ENCODE assay signal across 11 cellular contexts in genomic region chr16:18984425-18985005, GRCh38. TPM values are rescaled to one million over a fixed set of nuclear protein-coding genes. Genes with fewer than 3 reads are reported as not detected.
DNase-seq lines count a peak whose midpoint lies in the region; ATAC-seq and TF ChIP-seq lines count a peak whose summit lies in the region.
"Had no signal": no experiment of that assay in that cellular context is flagged by ENCODE, and none has a peak within 500 bp of the region (broad histone marks: within the 10 kb centered on the region; RNA-seq: fewer than 3 reads in every experiment).

No MANE protein-coding gene starts in this region.

- H3K4me3 ChIP-seq in ACC112 (ENCODE audit: low read depth, low read length) (peak overlapping the region; percentile 78), PC-3 (ENCODE audit: low read length) (peak overlapping the region; percentile 78), esophagus (ENCODE audit: low read depth in 1 of 2, low read length in 2 of 2) (peak overlapping the region; percentile 54 to 66)

- H3K4me1 Mint-ChIP-seq in nephron = no peaks in the 10 kb centered on the region
- H3K4me1 Mint-ChIP-seq in activated CD8-positive, alpha-beta memory T cell treated with anti-CD3 and anti-CD28 coated beads, Interleukin-2, amount 10 ng/mL, durations not matched to agents 7 days and 5 days = peaks cover 3% of the 10 kb centered on the region

- H3K4me3 Mint-ChIP-seq in nephron = peak overlapping the region; percentile 77 to 84 (median 80)
- no peak overlapping the region for H3K4me3 Mint-ChIP-seq in activated CD8-positive, alpha-beta memory T cell treated with anti-CD3 and anti-CD28 coated beads, Interleukin-2, amount 10 ng/mL, durations not matched to agents 7 days and 5 days

- peak; percentile 58 for DNase-seq in PC-3
- DNase-seq in activated CD8-positive, alpha-beta memory T cell treated with anti-CD3 and anti-CD28 coated beads, Interleukin-2, amount 10 ng/mL, durations not matched to agents 7 days and 5 days = no peak
- DNase-seq in GM10266 (ENCODE audit: extremely low spot score) = no peak
- no peak for DNase-seq in NCI-H1436 (lab: John Stamatoyannopoulos, UW)
- DNase-seq: DND-41; effector CD4-positive, alpha-beta T cell; stimulated activated CD4-positive, alpha-beta T cell treated with anti-CD3 and anti-CD28 coated beads, Interleukin-4, amount 100 ng/mL, for 24 hours had no signal

- H3K79me2 ChIP-seq in ACC112 (ENCODE audit: control insufficient read depth, insufficient read depth, low read length, unreplicated experiment) = no peaks in the 10 kb centered on the region
- peaks cover 24% of the 10 kb centered on the region for H3K79me2 ChIP-seq in PC-3 (ENCODE audit: low read length)

- H3K27me3 ChIP-seq in ACC112 (ENCODE audit: insufficient read depth, low read length) = 0 out of 2 replicates have a peak, but pooled peaks cover 8% of the 10 kb centered on the region
- H3K27me3 ChIP-seq in PC-3 (ENCODE audit: low read length) = no peaks in the 10 kb centered on the region
- H3K27me3 ChIP-seq in esophagus (ENCODE audit: control insufficient read depth in 1 of 2, insufficient read depth in 2 of 2, low read length in 2 of 2) = no peaks in the 10 kb centered on the region

- H3K4me1 ChIP-seq in ACC112 (ENCODE audit: control insufficient read depth, insufficient read depth, low read length, unreplicated experiment) (no peaks in the 10 kb centered on the region), PC-3 (ENCODE audit: insufficient read depth, low read length) (peaks cover 19% of the 10 kb centered on the region), esophagus (ENCODE audit: control insufficient read depth in 2 of 2, insufficient read depth in 2 of 2, low read length in 1 of 2) (no peaks in the 10 kb centered on the region)

- POLR2A ChIA-PET in PC-3 (lab: Charles Lee; ENCODE audit: unreplicated experiment) = interaction anchor here (0.5 to 1.1 kb wide), 4 partner anchors 17 to 183 kb away, joined by 3 to 5 read pairs (median 3); partner anchors contain the start of gene ARL6IP1

- H3K9ac ChIP-seq in PC-3 (ENCODE audit: low read length) = peak overlapping the region; percentile 99

- no peaks in the 10 kb centered on the region for H3K9me3 Mint-ChIP-seq in nephron
- no peaks in the 10 kb centered on the region for H3K9me3 Mint-ChIP-seq in activated CD8-positive, alpha-beta memory T cell treated with anti-CD3 and anti-CD28 coated beads, Interleukin-2, amount 10 ng/mL, durations not matched to agents 7 days and 5 days (ENCODE audit: low read depth)

- H3K9me3 ChIP-seq in PC-3 (ENCODE audit: low read length) = no peaks in the 10 kb centered on the region
- no peaks in the 10 kb centered on the region for H3K9me3 ChIP-seq in esophagus (ENCODE audit: control insufficient read depth in 2 of 2, insufficient read depth in 1 of 2, low read depth in 1 of 2, low read length in 1 of 2)

- WGBS in esophagus, 2 donors = 64 to 67% methylated on average over 11 of the region's 11 CpGs

- intact Hi-C loops in PC-3 (cut with micrococcal nuclease) = loop anchor here (1.0 to 2.0 kb wide), 2 partner anchors 13 to 34 kb away; no protein-coding TSS in a partner anchor

- H4K20me1 ChIP-seq in PC-3 (ENCODE audit: low read length) = no peaks in the 10 kb centered on the region

- H2AFZ ChIP-seq in ACC112 (ENCODE audit: low read length, unreplicated experiment) (peak overlapping the region; percentile 9), PC-3 (ENCODE audit: low read length) (no peak overlapping the region)

- BruUV-seq in PC-3 (replicated peaks; lab: Mats Ljungman, UMichigan) = TSS peak; percentile 86

- CTCF ChIA-PET in PC-3 (lab: Charles Lee) = interaction anchor here (1.1 to 2.0 kb wide), 2 partner anchors 14 to 21 kb away, joined by 4 to 10 read pairs; no protein-coding TSS in a partner anchor
- CTCF ChIA-PET in activated CD8-positive, alpha-beta memory T cell treated with anti-CD3 and anti-CD28 coated beads, Interleukin-2, amount 10 ng/mL, durations not matched to agents 7 days and 5 days (lab: Charles Lee) = interaction anchor here (1.8 kb wide), 1 partner anchor 86 kb away, joined by 5 read pairs; no protein-coding TSS in a partner anchor

- peak overlapping the region in 1 of 3 experiments; percentile 22 for H3K27ac Mint-ChIP-seq in nephron
- H3K27ac Mint-ChIP-seq in activated CD8-positive, alpha-beta memory T cell treated with anti-CD3 and anti-CD28 coated beads, Interleukin-2, amount 10 ng/mL, durations not matched to agents 7 days and 5 days = no peak overlapping the region

- H3K27ac ChIP-seq in ACC112 (ENCODE audit: low read depth, low read length) (no peak overlapping the region), PC-3 (ENCODE audit: low read length) (peak overlapping the region; percentile 94), esophagus (ENCODE audit: low read depth in 2 of 2, low read length in 1 of 2) (no peak overlapping the region)

- no peak for TF ChIP-seq CTCF in PC-3 (conservative IDR thresholded peaks at IDR 0.05; ENCODE audit: low read depth, low read length)
- no peak for TF ChIP-seq CTCF in nephron (IDR thresholded peaks at IDR 0.05; ENCODE audit: unreplicated experiment in 3 of 3)
- no peak for TF ChIP-seq CTCF in GM10266 (IDR thresholded peaks at IDR 0.05; ENCODE audit: control insufficient read depth, insufficient read depth, low read depth, missing control alignments)

- H3K9me2 ChIP-seq in PC-3 (replicated peaks; ENCODE audit: low read length) = no peaks in the 10 kb centered on the region

- ATAC-seq in PC-3 (peak; percentile 57), HG03039 (IDR thresholded peaks at IDR 0.05; ENCODE audit: unreplicated experiment) (no peak)
- ATAC-seq in activated CD8-positive, alpha-beta memory T cell treated with anti-CD3 and anti-CD28 coated beads, Interleukin-2, amount 10 ng/mL, durations not matched to agents 7 days and 5 days = no peak

- H3K36me3 ChIP-seq in ACC112 (ENCODE audit: insufficient read depth, low read length) = no peaks in the 10 kb centered on the region
- no peaks in the 10 kb centered on the region for H3K36me3 ChIP-seq in PC-3 (ENCODE audit: low read depth, low read length)
- H3K36me3 ChIP-seq in esophagus (ENCODE audit: control insufficient read depth in 2 of 2, insufficient read depth in 2 of 2, low read length in 1 of 2) = no peaks in the 10 kb centered on the region

- H3F3A ChIP-seq in PC-3 (ENCODE audit: low read length, unreplicated experiment) = no peaks in the 10 kb centered on the region

- no peaks in the 10 kb centered on the region for H3K36me3 Mint-ChIP-seq in nephron (ENCODE audit: low read depth)
- H3K36me3 Mint-ChIP-seq in activated CD8-positive, alpha-beta memory T cell treated with anti-CD3 and anti-CD28 coated beads, Interleukin-2, amount 10 ng/mL, durations not matched to agents 7 days and 5 days = no peaks in the 10 kb centered on the region

- peaks cover 4% of the 10 kb centered on the region for H3K27me3 Mint-ChIP-seq in nephron (ENCODE audit: low read depth)
- H3K27me3 Mint-ChIP-seq in activated CD8-positive, alpha-beta memory T cell treated with anti-CD3 and anti-CD28 coated beads, Interleukin-2, amount 10 ng/mL, durations not matched to agents 7 days and 5 days = peaks cover 34% of the 10 kb centered on the region

- peak overlapping the region; percentile 86 for H3K4me2 ChIP-seq in PC-3 (ENCODE audit: low read length)

RNA-seq across cellular contexts. Expression of gene TMC7, which starts 0.8 kb away (rescaled TPM):
- 5.3 and 6.9 TPM in 2 replicates for total RNA-seq in PC-3 (2014; rRNA removed)
- under 1 TPM; 0.22 to 0.41 TPM for polyA plus RNA-seq in esophagus
- not detected for total RNA-seq in activated CD8-positive, alpha-beta memory T cell treated with anti-CD3 and anti-CD28 coated beads, Interleukin-2, amount 10 ng/mL, durations not matched to agents 7 days and 5 days

RNA-seq across cellular contexts. Expression of gene SMG1, which starts 58.3 kb away (rescaled TPM):
- 37.6 and 44.2 TPM in 2 replicates for total RNA-seq in PC-3 (2014; rRNA removed)
- 10 to 100 TPM in 1 of 2 donors, 1 to 10 TPM in 1; 9.2 to 15.0 TPM for polyA plus RNA-seq in esophagus
- total RNA-seq in activated CD8-positive, alpha-beta memory T cell treated with anti-CD3 and anti-CD28 coated beads, Interleukin-2, amount 10 ng/mL, durations not matched to agents 7 days and 5 days = 100 to 1,000 TPM; 111 to 147 TPM
